In the genomic region with DNA sequence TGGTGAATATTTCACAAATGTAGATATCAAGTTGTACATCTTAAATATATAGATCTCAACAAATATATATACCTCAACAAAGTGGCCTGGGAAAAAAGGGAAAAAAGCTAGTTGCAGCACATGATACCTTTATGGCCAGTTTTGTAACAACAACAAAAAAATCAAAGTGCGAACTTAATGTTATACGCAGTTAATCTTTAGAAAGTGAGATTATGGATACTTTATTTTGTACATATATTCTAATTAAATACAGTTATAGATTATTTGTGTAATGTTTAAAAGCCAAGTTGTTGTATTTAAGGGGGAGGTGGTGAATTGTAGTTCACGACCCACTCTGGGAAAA, we compare ENCODE assay signal across 9 cellular contexts. TPM values are rescaled to one million over a fixed set of nuclear protein-coding genes. Genes with fewer than 3 reads are reported as not detected.
A peak's percentile ranks its signal among the peaks of the same experiment; 100 is the strongest.
DNase-seq lines count a peak whose midpoint lies in the region; ATAC-seq, FAIRE-seq and TF ChIP-seq lines count a peak whose summit lies in the region.
"Had no signal": no experiment of that assay in that cellular context is flagged by ENCODE, and none has a peak within 500 bp of the region (broad histone marks: within the 10 kb centered on the region; RNA-seq: fewer than 3 reads in every experiment).

No MANE protein-coding gene starts in this region.

- no peaks in the 10 kb centered on the region for H3K9me2 ChIP-seq in PC-3 (replicated peaks; ENCODE audit: low read length)

- peak overlapping the region; percentile 85 to 97 (median 88) for H3K4me3 Mint-ChIP-seq in CD8-positive, alpha-beta memory T cell

- no TSS peak for BruUV-seq in PC-3 (replicated peaks; lab: Mats Ljungman, UMichigan)
- no TSS peak for BruUV-seq in endothelial cell of umbilical vein (replicated peaks; lab: Mats Ljungman, UMichigan)

- H3K36me3 ChIP-seq in CD8-positive, alpha-beta memory T cell (ENCODE audit: insufficient read depth, low read length): no peaks in the 10 kb centered on the region
- peaks cover 16% of the 10 kb centered on the region; the same call in 1 of the 2 replicates for H3K36me3 ChIP-seq in PC-3 (ENCODE audit: low read depth, low read length)
- no peaks in the 10 kb centered on the region for H3K36me3 ChIP-seq in endothelial cell of umbilical vein (ENCODE audit: control insufficient read depth in 2 of 2, extremely low read depth in 1 of 2, insufficient read depth in 2 of 2, low read length in 2 of 2)
- no peaks in the 10 kb centered on the region for H3K36me3 ChIP-seq in ovary

- peaks cover 5% of the 10 kb centered on the region for H3K9me3 ChIP-seq in CD8-positive, alpha-beta memory T cell (ENCODE audit: low read length)
- H3K9me3 ChIP-seq in PC-3 (ENCODE audit: low read length) (peaks cover 13% of the 10 kb centered on the region), endothelial cell of umbilical vein (replicated peaks; ENCODE audit: control insufficient read depth, insufficient read depth, low read length) (no peaks in the 10 kb centered on the region), ovary (peaks cover 0 to 4% of the 10 kb centered on the region in 2 donors)

- dilution Hi-C loops in endothelial cell of umbilical vein (cut with MboI; ENCODE audit: extremely low pct_ligation_motif_present, low sequenced_read_pairs): no loop called here

- no peak for FAIRE-seq in endothelial cell of umbilical vein (lab: Jason Lieb, UNC)

- H3K4me1 ChIP-seq in CD8-positive, alpha-beta memory T cell (ENCODE audit: insufficient read depth, low read length): peaks cover 7% of the 10 kb centered on the region
- no peaks in the 10 kb centered on the region for H3K4me1 ChIP-seq in PC-3 (ENCODE audit: insufficient read depth, low read length)
- H3K4me1 ChIP-seq in endothelial cell of umbilical vein (ENCODE audit: control insufficient read depth, extremely low read depth, insufficient read depth, low read length): peaks cover 6% of the 10 kb centered on the region
- H3K4me1 ChIP-seq in ovary (ENCODE audit: insufficient read depth): no peaks in the 10 kb centered on the region

- ATAC-seq in PC-3: no peak

- H3K9me1 ChIP-seq in endothelial cell of umbilical vein (replicated peaks; ENCODE audit: control insufficient read depth, extremely low read depth, insufficient read depth, low read length): no peaks in the 10 kb centered on the region

- peak overlapping the region in 7 of 8 donors; percentile 57 to 89 (median 76) for H3K27ac Mint-ChIP-seq in CD8-positive, alpha-beta memory T cell

- H4K20me1 ChIP-seq in PC-3 (ENCODE audit: low read length) (no peaks in the 10 kb centered on the region), endothelial cell of umbilical vein (replicated peaks; ENCODE audit: control insufficient read depth, extremely low read depth, insufficient read depth, low read length) (no peaks in the 10 kb centered on the region)

- TF ChIP-seq CTCF in PC-3 (conservative IDR thresholded peaks at IDR 0.05; ENCODE audit: low read depth, low read length) (no peak), endothelial cell of umbilical vein (IDR thresholded peaks at IDR 0.05; ENCODE audit: extremely low read depth in 1 of 2, insufficient read depth in 1 of 2, low read depth in 1 of 2, low read length in 2 of 2) (no peak), ovary (IDR thresholded peaks at IDR 0.05) (no peak)

- no peak overlapping the region for H3K27ac ChIP-seq in CD8-positive, alpha-beta memory T cell (ENCODE audit: low read depth, low read length)
- H3K27ac ChIP-seq in PC-3 (ENCODE audit: low read length): no peak overlapping the region
- H3K27ac ChIP-seq in endothelial cell of umbilical vein (ENCODE audit: insufficient read depth, low read depth, low read length): no peak overlapping the region
- H3K27ac ChIP-seq in ovary: no peak overlapping the region

- TF ChIP-seq POLR2A in endothelial cell of umbilical vein (IDR thresholded peaks at IDR 0.05; ENCODE audit: low read depth, low read length) (no peak), ovary (IDR thresholded peaks at IDR 0.05) (no peak)

- H3K9ac ChIP-seq in PC-3 (ENCODE audit: low read length): no peak overlapping the region; the same call in 1 of the 2 replicates
- H3K9ac ChIP-seq in endothelial cell of umbilical vein (replicated peaks; ENCODE audit: extremely low read depth, insufficient read depth, low read length): no peak overlapping the region

- no peaks in the 10 kb centered on the region for H3K27me3 Mint-ChIP-seq in CD8-positive, alpha-beta memory T cell

- no peak overlapping the region for H3K4me3 ChIP-seq in CD8-positive, alpha-beta memory T cell (ENCODE audit: low read length)
- H3K4me3 ChIP-seq in PC-3 (ENCODE audit: low read length) (peak overlapping the region; percentile 98), endothelial cell of umbilical vein (replicated peaks in 1 of 3; ENCODE audit: insufficient read depth in 1 of 3, low read depth in 1 of 3, low read length in 3 of 3) (peak overlapping the region in 1 of 3 experiments; percentile 71), ovary (peak overlapping the region; percentile 100)

- peak overlapping the region; percentile 93 for H3K4me2 ChIP-seq in PC-3 (ENCODE audit: low read length)
- H3K4me2 ChIP-seq in endothelial cell of umbilical vein (ENCODE audit: insufficient read depth, low read length): peak overlapping the region; percentile 81

- no peaks in the 10 kb centered on the region for H3F3A ChIP-seq in PC-3 (ENCODE audit: low read length, unreplicated experiment)

- H3K4me1 Mint-ChIP-seq in CD8-positive, alpha-beta memory T cell: peaks cover 17 to 29% (median 25%) of the 10 kb centered on the region in 3 donors

- DNase-seq in CD8-positive, alpha-beta memory T cell: no peak
- DNase-seq in PC-3: no peak
- DNase-seq in endothelial cell of umbilical vein (ENCODE audit: low read depth, low spot score): no peak
- no peak for DNase-seq in ovary
- DNase-seq in NCI-H82 treated with DMSO at 0.1 percent for 48 hours (lab: John Stamatoyannopoulos, UW; ENCODE audit: unreplicated experiment): no peak
- DNase-seq in SHP77 treated with DMSO at 0.1 percent for 48 hours (lab: John Stamatoyannopoulos, UW): no peak
- DNase-seq in T-helper 9 cell: no peak
- no peak for DNase-seq in NCI-H748 treated with DMSO at 0.1 percent for 48 hours (lab: John Stamatoyannopoulos, UW)

- CTCF ChIA-PET in CD8-positive, alpha-beta memory T cell (lab: Charles Lee): interaction anchor here (1.7 kb wide), 1 partner anchor 150 kb away, joined by 4 read pairs; a partner anchor contains a TSS
- CTCF ChIA-PET in PC-3 (lab: Charles Lee): no interaction called here
- CTCF ChIA-PET in endothelial cell of umbilical vein (lab: Charles Lee): no interaction called here

- no peaks in the 10 kb centered on the region for H3K27me3 ChIP-seq in CD8-positive, alpha-beta memory T cell (ENCODE audit: insufficient read depth, low read length, poor library complexity, severe bottlenecking)
- H3K27me3 ChIP-seq in PC-3 (ENCODE audit: low read length) (no peaks in the 10 kb centered on the region), endothelial cell of umbilical vein (ENCODE audit: control insufficient read depth in 2 of 2, insufficient read depth in 2 of 2, low read length in 2 of 2) (no peaks in the 10 kb centered on the region), ovary (no peaks in the 10 kb centered on the region)

- H3K9me3 Mint-ChIP-seq in CD8-positive, alpha-beta memory T cell: peaks cover 9 to 20% (median 14%) of the 10 kb centered on the region in 5 donors

- no peak for TF ChIP-seq EP300 in ovary (IDR thresholded peaks at IDR 0.05)

- peaks cover 17 to 25% (median 25%) of the 10 kb centered on the region in 3 donors for H3K36me3 Mint-ChIP-seq in CD8-positive, alpha-beta memory T cell

- POLR2A ChIA-PET in CD8-positive, alpha-beta memory T cell (lab: Charles Lee): interaction anchor here (0.7 kb wide), 1 partner anchor 232 kb away, joined by 3 read pairs; no protein-coding TSS in a partner anchor
- POLR2A ChIA-PET in PC-3 (lab: Charles Lee; ENCODE audit: unreplicated experiment) (no interaction called here), endothelial cell of umbilical vein (lab: Charles Lee) (no interaction called here)

- intact Hi-C loops in PC-3 (cut with micrococcal nuclease): loop anchor here (2.0 kb wide), 1 partner anchor 31 kb away; a partner anchor contains a TSS
- intact Hi-C loops in endothelial cell of umbilical vein (cut with micrococcal nuclease): no loop called here
- intact Hi-C loops in ovary (cut with DNase I): no loop called here

- WGBS in ovary, 3 donors: 28 to 40% (median 33%) methylated on average over 3 of the region's 3 CpGs

- H3K79me2 ChIP-seq in PC-3 (ENCODE audit: low read length) (peaks cover 32% of the 10 kb centered on the region), endothelial cell of umbilical vein (ENCODE audit: control insufficient read depth, insufficient read depth, low read length) (peaks cover 19% of the 10 kb centered on the region)

- H2AFZ ChIP-seq in PC-3 (ENCODE audit: low read length) (0 out of 2 replicates have a peak overlapping the region, but pooled peaks have one; percentile 90), endothelial cell of umbilical vein (ENCODE audit: low read depth, low read length) (peak overlapping the region; percentile 65)

RNA-seq across cellular contexts. Expression of a gene that starts 0.4 kb away (rescaled TPM):
- 10 to 100 TPM; 13.8 to 17.4 TPM for total RNA-seq in CD8-positive, alpha-beta memory T cell
- polyA plus RNA-seq in CD8-positive, alpha-beta memory T cell: 17.2 TPM
- 3.3 and 3.5 TPM in 2 replicates for total RNA-seq in PC-3 (2014; rRNA removed)
- 9.8 and 13.9 TPM in 2 replicates for total RNA-seq in endothelial cell of umbilical vein
- polyA plus RNA-seq in endothelial cell of umbilical vein: 2.3 and 2.8 TPM in 2 replicates
- polyA plus RNA-seq in endothelial cell of umbilical vein (2011; cell fraction: cytosol; rRNA removed): 4.1 and 5.0 TPM in 2 replicates
- 2.9 and 3.7 TPM in 2 replicates for polyA plus RNA-seq in endothelial cell of umbilical vein (2011; cell fraction: nucleus; rRNA removed)
- 7.5 and 9.5 TPM in 2 replicates for polyA plus RNA-seq in endothelial cell of umbilical vein (2012)
- polyA minus RNA-seq in endothelial cell of umbilical vein: 3.3 and 3.9 TPM in 2 replicates
- polyA minus RNA-seq in endothelial cell of umbilical vein (2011; cell fraction: cytosol; rRNA and poly(A)+ RNA removed): 16.6 TPM
- polyA minus RNA-seq in endothelial cell of umbilical vein (2011; cell fraction: nucleus; rRNA and poly(A)+ RNA removed): 4.3 and 6.6 TPM in 2 replicates
- 10 to 100 TPM in 6 of 7 donors, 1 to 10 TPM in 1; 7.9 to 22.3 (median 13.5) TPM for total RNA-seq in ovary
- 10 to 100 TPM in 1 of 2 donors, 1 to 10 TPM in 1; 7.2 to 15.7 TPM for polyA plus RNA-seq in ovary

RNA-seq across cellular contexts. Expression of a gene that starts 31.4 kb away (rescaled TPM):
- total RNA-seq in CD8-positive, alpha-beta memory T cell: not detected
- 0.10 TPM for polyA plus RNA-seq in CD8-positive, alpha-beta memory T cell
- 3.1 and 3.7 TPM in 2 replicates for total RNA-seq in PC-3 (2014; rRNA removed)
- total RNA-seq in endothelial cell of umbilical vein: not detected in 2 replicates
- polyA plus RNA-seq in endothelial cell of umbilical vein: 0.41 and 0.54 TPM in 2 replicates
- 0.19 and 0.41 TPM in 2 replicates for polyA plus RNA-seq in endothelial cell of umbilical vein (2011; cell fraction: cytosol; rRNA removed)
- 0.41 and 0.76 TPM in 2 replicates for polyA plus RNA-seq in endothelial cell of umbilical vein (2011; cell fraction: nucleus; rRNA removed)
- polyA plus RNA-seq in endothelial cell of umbilical vein (2012): 0.13 and 0.63 TPM in 2 replicates
- polyA minus RNA-seq in endothelial cell of umbilical vein: 0.12 and 0.15 TPM in 2 replicates
- not detected for polyA minus RNA-seq in endothelial cell of umbilical vein (2011; cell fraction: cytosol; rRNA and poly(A)+ RNA removed)
- not detected in 2 replicates for polyA minus RNA-seq in endothelial cell of umbilical vein (2011; cell fraction: nucleus; rRNA and poly(A)+ RNA removed)
- total RNA-seq in ovary: 10 to 100 TPM; 11.5 to 25.4 (median 20.7) TPM
- 10 to 100 TPM in 1 of 2 donors, 1 to 10 TPM in 1; 2.1 to 21.7 TPM for polyA plus RNA-seq in ovary

RNA-seq across cellular contexts. Expression of a gene that starts 59.0 kb away (rescaled TPM):
- total RNA-seq in CD8-positive, alpha-beta memory T cell: not detected
- polyA plus RNA-seq in CD8-positive, alpha-beta memory T cell: not detected
- total RNA-seq in PC-3 (2014; rRNA removed) (not detected in 2 replicates), endothelial cell of umbilical vein (not detected in 2 replicates), ovary (10 to 100 TPM in 2 of 7 donors, 1 to 10 TPM in 1, under 1 TPM in 1, not detected in 3; 0.62 to 28.7 (median 11.6) TPM)
- polyA plus RNA-seq in endothelial cell of umbilical vein (not detected in 2 replicates), ovary (1 to 10 TPM in 1 of 2 donors, not detected in 1; 1.1 TPM)
- not detected in 2 replicates for polyA plus RNA-seq in endothelial cell of umbilical vein (2011; cell fraction: cytosol; rRNA removed)
- polyA plus RNA-seq in endothelial cell of umbilical vein (2011; cell fraction: nucleus; rRNA removed): not detected in 2 replicates
- 0.15 and 0.16 TPM in 2 replicates for polyA plus RNA-seq in endothelial cell of umbilical vein (2012)
- polyA minus RNA-seq in endothelial cell of umbilical vein: not detected in 2 replicates
- polyA minus RNA-seq in endothelial cell of umbilical vein (2011; cell fraction: cytosol; rRNA and poly(A)+ RNA removed): not detected
- not detected in 2 replicates for polyA minus RNA-seq in endothelial cell of umbilical vein (2011; cell fraction: nucleus; rRNA and poly(A)+ RNA removed)
- total RNA-seq: T-helper 2 cell treated with Interferon-gamma antibody and Interleukin-4, amounts not matched to agents 100 ng/mL and 5 ng/mL, for 36 hours had no signal
